ENCODE assay signal across 15 cellular contexts in the genomic region with DNA sequence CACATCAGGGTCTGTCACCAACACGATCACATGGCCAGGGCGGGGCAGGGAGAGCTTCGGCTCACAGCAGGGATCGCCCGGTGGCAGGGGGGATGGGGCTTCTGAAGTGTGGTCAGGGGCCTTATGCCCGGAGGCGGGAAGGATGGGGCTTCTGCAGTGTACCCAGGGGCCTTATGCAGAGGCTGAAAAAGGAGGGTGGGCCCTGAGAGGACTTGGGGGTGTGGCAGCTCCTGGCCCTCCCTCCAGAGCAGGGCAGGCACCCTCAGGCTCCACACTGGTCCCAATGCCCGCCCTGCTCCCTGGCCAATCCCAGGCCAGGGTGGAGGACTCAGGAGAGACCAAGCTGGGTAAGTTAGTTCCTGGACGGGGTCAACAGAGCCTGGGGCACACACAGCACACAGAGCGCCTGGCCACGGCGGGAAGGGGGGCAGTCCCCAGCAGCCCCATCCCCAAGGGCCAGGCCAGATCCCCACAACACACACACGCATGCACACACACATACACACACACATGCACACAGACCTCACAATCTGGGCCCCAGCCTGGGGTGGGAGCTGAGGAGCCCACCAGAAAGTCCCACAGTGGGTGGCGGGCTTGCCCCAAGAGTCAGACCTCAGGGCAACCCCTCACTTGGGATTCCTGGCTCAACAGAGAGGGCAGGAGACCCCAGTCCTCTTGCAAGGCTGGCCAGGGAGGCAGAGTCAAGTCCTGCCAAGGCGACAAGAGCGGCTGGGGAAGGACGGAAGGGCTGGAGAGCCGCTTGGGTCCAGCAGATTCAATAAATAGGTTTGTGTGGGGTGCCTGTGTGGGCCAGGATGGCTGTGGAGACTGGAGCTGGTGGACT. TPM values are rescaled to one million over a fixed set of nuclear protein-coding genes. Genes with fewer than 3 reads are reported as not detected.
DNase-seq lines count a peak whose midpoint lies in the region; ATAC-seq and TF ChIP-seq lines count a peak whose summit lies in the region.
"Had no signal": no experiment of that assay in that cellular context is flagged by ENCODE, and none has a peak within 500 bp of the region (broad histone marks: within the 10 kb centered on the region; RNA-seq: fewer than 3 reads in every experiment).

No MANE protein-coding gene starts in this region.

- H2AFZ ChIP-seq in neural progenitor cell (replicated peaks), result no peak overlapping the region

- no peaks in the 10 kb centered on the region for H3K27me3 Mint-ChIP-seq in activated CD8-positive, alpha-beta T cell treated with anti-CD3 and anti-CD28 coated beads, Interleukin-2, amount 10 ng/mL, durations not matched to agents 7 days and 5 days (ENCODE audit: low read depth)
- no peaks in the 10 kb centered on the region for H3K27me3 Mint-ChIP-seq in activated CD8-positive, alpha-beta T cell treated with anti-CD3 and anti-CD28 coated beads for 36 hours
- peaks cover 3% of the 10 kb centered on the region for H3K27me3 Mint-ChIP-seq in neural progenitor cell (ENCODE audit: insufficient read depth, low read depth)
- H3K27me3 Mint-ChIP-seq in stimulated activated memory B cell treated with anti-CD40 and anti-IgM and Interleukin-4, amounts not matched to agents 10 μg/mL and 1 μg/mL and 100 μg/mL, for 72 hours, result peaks cover 29% of the 10 kb centered on the region
- H3K27me3 Mint-ChIP-seq: activated CD4-positive, alpha-beta T cell treated with anti-CD3 and anti-CD28 coated beads, Interleukin-2, amount 10 ng/mL, durations not matched to agents 7 days and 5 days had no signal

- POLR2A ChIA-PET in activated CD8-positive, alpha-beta T cell treated with anti-CD3 and anti-CD28 coated beads, Interleukin-2, amount 10 ng/mL, durations not matched to agents 7 days and 5 days (lab: Charles Lee), result interaction anchor here (1.2 kb wide), 1 partner anchor 13 kb away, joined by 3 read pairs; no protein-coding TSS in a partner anchor
- POLR2A ChIA-PET in activated CD8-positive, alpha-beta T cell treated with anti-CD3 and anti-CD28 coated beads for 36 hours (lab: Charles Lee), result interaction anchor here (0.5 to 2.1 kb wide), 6 partner anchors 9 to 190 kb away, joined by 3 to 10 read pairs (median 3); a partner anchor contains a TSS

- H3K27ac ChIP-seq in neural progenitor cell, result no peak overlapping the region
- H3K27ac ChIP-seq: KMS-11, prostate gland had no signal

- in situ Hi-C loops in astrocyte of the spinal cord (cut with HindIII; ENCODE audit: low sequenced_read_pairs), result no loop called here

- no peaks in the 10 kb centered on the region for H3K9me3 ChIP-seq in neural progenitor cell (ENCODE audit: low read depth)
- H3K9me3 ChIP-seq: prostate gland had no signal

- no peaks in the 10 kb centered on the region for H3K27me3 ChIP-seq in neural progenitor cell

- H3K4me3 ChIP-seq in astrocyte of the spinal cord (ENCODE audit: low read depth, low read length) (no peak overlapping the region), neural progenitor cell (no peak overlapping the region)
- H3K4me3 ChIP-seq: prostate gland had no signal

- H3K36me3 ChIP-seq in neural progenitor cell, result no peaks in the 10 kb centered on the region
- H3K36me3 ChIP-seq: prostate gland had no signal

- no peak overlapping the region for H3K4me3 Mint-ChIP-seq in activated CD8-positive, alpha-beta T cell treated with anti-CD3 and anti-CD28 coated beads, Interleukin-2, amount 10 ng/mL, durations not matched to agents 7 days and 5 days
- no peak overlapping the region for H3K4me3 Mint-ChIP-seq in activated CD8-positive, alpha-beta T cell treated with anti-CD3 and anti-CD28 coated beads for 36 hours
- H3K4me3 Mint-ChIP-seq in neural progenitor cell, result peak overlapping the region; percentile 21
- H3K4me3 Mint-ChIP-seq in stimulated activated memory B cell treated with anti-CD40 and anti-IgM and Interleukin-4, amounts not matched to agents 10 μg/mL and 1 μg/mL and 100 μg/mL, for 72 hours, result no peak overlapping the region
- H3K4me3 Mint-ChIP-seq: activated CD4-positive, alpha-beta T cell treated with anti-CD3 and anti-CD28 coated beads, Interleukin-2, amount 10 ng/mL, durations not matched to agents 7 days and 5 days; memory B cell had no signal

- peak; percentile 21 for ATAC-seq in activated CD8-positive, alpha-beta T cell treated with anti-CD3 and anti-CD28 coated beads, Interleukin-2, amount 10 ng/mL, durations not matched to agents 7 days and 5 days
- ATAC-seq in activated CD8-positive, alpha-beta T cell treated with anti-CD3 and anti-CD28 coated beads for 36 hours, result no peak
- no peak for ATAC-seq in HG03139 (IDR thresholded peaks at IDR 0.05; ENCODE audit: unreplicated experiment)
- no peak for ATAC-seq in stimulated activated memory B cell treated with anti-CD40 and anti-IgM and Interleukin-4, amounts not matched to agents 10 μg/mL and 1 μg/mL and 100 μg/mL, for 72 hours
- no peak for ATAC-seq in HG03159 (IDR thresholded peaks at IDR 0.05; ENCODE audit: unreplicated experiment)

- H3F3A ChIP-seq in neural progenitor cell (ENCODE audit: low read depth), result peaks cover 26% of the 10 kb centered on the region

- TF ChIP-seq CTCF in activated CD8-positive, alpha-beta T cell treated with anti-CD3 and anti-CD28 coated beads for 36 hours (IDR thresholded peaks at IDR 0.05), result no peak
- TF ChIP-seq CTCF in astrocyte of the spinal cord (IDR thresholded peaks at IDR 0.05; ENCODE audit: low read depth, low read length) (no peak), neural progenitor cell (IDR thresholded peaks at IDR 0.05) (no peak)

- peak overlapping the region; percentile 54 for H3K4me2 ChIP-seq in neural progenitor cell
- H3K4me2 ChIP-seq: KMS-11 had no signal

- H4K20me1 ChIP-seq in neural progenitor cell (ENCODE audit: low read depth), result peaks cover 39% of the 10 kb centered on the region

- no peaks in the 10 kb centered on the region for H3K9me3 Mint-ChIP-seq in activated CD8-positive, alpha-beta T cell treated with anti-CD3 and anti-CD28 coated beads, Interleukin-2, amount 10 ng/mL, durations not matched to agents 7 days and 5 days (ENCODE audit: insufficient read depth)
- no peaks in the 10 kb centered on the region for H3K9me3 Mint-ChIP-seq in activated CD8-positive, alpha-beta T cell treated with anti-CD3 and anti-CD28 coated beads for 36 hours
- no peaks in the 10 kb centered on the region for H3K9me3 Mint-ChIP-seq in neural progenitor cell
- no peaks in the 10 kb centered on the region for H3K9me3 Mint-ChIP-seq in stimulated activated memory B cell treated with anti-CD40 and anti-IgM and Interleukin-4, amounts not matched to agents 10 μg/mL and 1 μg/mL and 100 μg/mL, for 72 hours
- H3K9me3 Mint-ChIP-seq: activated CD4-positive, alpha-beta T cell treated with anti-CD3 and anti-CD28 coated beads, Interleukin-2, amount 10 ng/mL, durations not matched to agents 7 days and 5 days; memory B cell had no signal

- intact Hi-C loops in activated CD8-positive, alpha-beta T cell treated with anti-CD3 and anti-CD28 coated beads for 36 hours (cut with micrococcal nuclease), result no loop called here

- CTCF ChIA-PET in activated CD8-positive, alpha-beta T cell treated with anti-CD3 and anti-CD28 coated beads, Interleukin-2, amount 10 ng/mL, durations not matched to agents 7 days and 5 days (lab: Charles Lee), result no interaction called here
- CTCF ChIA-PET in activated CD8-positive, alpha-beta T cell treated with anti-CD3 and anti-CD28 coated beads for 36 hours (lab: Charles Lee), result no interaction called here

- H3K9ac ChIP-seq in neural progenitor cell, result no peak overlapping the region
- H3K9ac ChIP-seq: KMS-11 had no signal

- no peak overlapping the region for H3K27ac Mint-ChIP-seq in activated CD8-positive, alpha-beta T cell treated with anti-CD3 and anti-CD28 coated beads, Interleukin-2, amount 10 ng/mL, durations not matched to agents 7 days and 5 days
- no peak overlapping the region for H3K27ac Mint-ChIP-seq in activated CD8-positive, alpha-beta T cell treated with anti-CD3 and anti-CD28 coated beads for 36 hours
- H3K27ac Mint-ChIP-seq in neural progenitor cell, result no peak overlapping the region
- no peak overlapping the region for H3K27ac Mint-ChIP-seq in stimulated activated memory B cell treated with anti-CD40 and anti-IgM and Interleukin-4, amounts not matched to agents 10 μg/mL and 1 μg/mL and 100 μg/mL, for 72 hours
- H3K27ac Mint-ChIP-seq: activated CD4-positive, alpha-beta T cell treated with anti-CD3 and anti-CD28 coated beads, Interleukin-2, amount 10 ng/mL, durations not matched to agents 7 days and 5 days; memory B cell had no signal

- peaks cover 3% of the 10 kb centered on the region for H3K79me2 ChIP-seq in neural progenitor cell (ENCODE audit: low read depth)

- DNase-seq in activated CD8-positive, alpha-beta T cell treated with anti-CD3 and anti-CD28 coated beads, Interleukin-2, amount 10 ng/mL, durations not matched to agents 7 days and 5 days, result no peak
- DNase-seq in activated CD8-positive, alpha-beta T cell treated with anti-CD3 and anti-CD28 coated beads for 36 hours, result no peak
- DNase-seq in NCI-H2227 (lab: John Stamatoyannopoulos, UW; ENCODE audit: unreplicated experiment), result peak; percentile 83
- DNase-seq in astrocyte of the spinal cord (ENCODE audit: low read depth, low spot score), result peak; percentile 32
- DNase-seq in neural progenitor cell (ENCODE audit: low spot score), result peak; percentile 63
- DNase-seq: activated naive CD4-positive, alpha-beta T cell treated with anti-CD3 and anti-CD28 coated beads, Interleukin-2, amount 50 U/mL, for 16 hours; GDM1; NCI-H446 had no signal

- peaks cover 23% of the 10 kb centered on the region for H3K4me1 Mint-ChIP-seq in activated CD8-positive, alpha-beta T cell treated with anti-CD3 and anti-CD28 coated beads, Interleukin-2, amount 10 ng/mL, durations not matched to agents 7 days and 5 days (ENCODE audit: low read depth)
- peaks cover 12% of the 10 kb centered on the region for H3K4me1 Mint-ChIP-seq in activated CD8-positive, alpha-beta T cell treated with anti-CD3 and anti-CD28 coated beads for 36 hours (ENCODE audit: low read depth)
- H3K4me1 Mint-ChIP-seq in neural progenitor cell, result peaks cover 8% of the 10 kb centered on the region
- H3K4me1 Mint-ChIP-seq in stimulated activated memory B cell treated with anti-CD40 and anti-IgM and Interleukin-4, amounts not matched to agents 10 μg/mL and 1 μg/mL and 100 μg/mL, for 72 hours, result peaks cover 14% of the 10 kb centered on the region

- peaks cover 16% of the 10 kb centered on the region for H3K36me3 Mint-ChIP-seq in activated CD8-positive, alpha-beta T cell treated with anti-CD3 and anti-CD28 coated beads, Interleukin-2, amount 10 ng/mL, durations not matched to agents 7 days and 5 days (ENCODE audit: low read depth)
- H3K36me3 Mint-ChIP-seq in activated CD8-positive, alpha-beta T cell treated with anti-CD3 and anti-CD28 coated beads for 36 hours (ENCODE audit: low read depth), result peaks cover 15% of the 10 kb centered on the region
- peaks cover 2% of the 10 kb centered on the region for H3K36me3 Mint-ChIP-seq in neural progenitor cell
- H3K36me3 Mint-ChIP-seq in stimulated activated memory B cell treated with anti-CD40 and anti-IgM and Interleukin-4, amounts not matched to agents 10 μg/mL and 1 μg/mL and 100 μg/mL, for 72 hours, result peaks cover 32% of the 10 kb centered on the region

- H3K4me1 ChIP-seq in neural progenitor cell, result peaks cover 23% of the 10 kb centered on the region

RNA-seq across cellular contexts. Expression of a gene that starts 1.1 kb away (rescaled TPM):
- 1 to 10 TPM in 1 of 2 experiments, under 1 TPM in 1; 0.61 to 1.9 TPM for total RNA-seq in activated CD8-positive, alpha-beta T cell treated with anti-CD3 and anti-CD28 coated beads, Interleukin-2, amount 10 ng/mL, durations not matched to agents 7 days and 5 days
- under 1 TPM; 0.20 to 0.25 TPM for total RNA-seq in activated CD8-positive, alpha-beta T cell treated with anti-CD3 and anti-CD28 coated beads for 36 hours
- total RNA-seq in neural progenitor cell (ENCODE audit: low replicate concordance), result 0.94 and 1.9 TPM in 2 replicates

RNA-seq across cellular contexts. Expression of a gene that starts 7.1 kb away (rescaled TPM):
- 10 to 100 TPM; 51.2 to 56.4 TPM for total RNA-seq in activated CD8-positive, alpha-beta T cell treated with anti-CD3 and anti-CD28 coated beads, Interleukin-2, amount 10 ng/mL, durations not matched to agents 7 days and 5 days
- total RNA-seq in activated CD8-positive, alpha-beta T cell treated with anti-CD3 and anti-CD28 coated beads for 36 hours, result 10 to 100 TPM; 33.3 to 36.7 TPM
- total RNA-seq in neural progenitor cell (ENCODE audit: low replicate concordance), result 11.0 and 38.4 TPM in 2 replicates

RNA-seq across cellular contexts. Expression of a gene that starts 13.7 kb away (rescaled TPM):
- 10 to 100 TPM; 52.1 to 63.2 TPM for total RNA-seq in activated CD8-positive, alpha-beta T cell treated with anti-CD3 and anti-CD28 coated beads, Interleukin-2, amount 10 ng/mL, durations not matched to agents 7 days and 5 days
- 10 to 100 TPM; 45.8 to 48.8 TPM for total RNA-seq in activated CD8-positive, alpha-beta T cell treated with anti-CD3 and anti-CD28 coated beads for 36 hours
- total RNA-seq in neural progenitor cell (ENCODE audit: low replicate concordance), result 24.1 and 52.9 TPM in 2 replicates

RNA-seq across cellular contexts. Expression of a gene that starts 14.1 kb away (rescaled TPM):
- total RNA-seq in activated CD8-positive, alpha-beta T cell treated with anti-CD3 and anti-CD28 coated beads, Interleukin-2, amount 10 ng/mL, durations not matched to agents 7 days and 5 days, result 10 to 100 TPM; 59.3 to 60.5 TPM
- total RNA-seq in activated CD8-positive, alpha-beta T cell treated with anti-CD3 and anti-CD28 coated beads for 36 hours, result 10 to 100 TPM; 29.9 to 30.6 TPM
- total RNA-seq in neural progenitor cell (ENCODE audit: low replicate concordance), result 4.8 and 34.6 TPM in 2 replicates

RNA-seq across cellular contexts. Expression of a gene that starts 18.8 kb away (rescaled TPM):
- total RNA-seq in activated CD8-positive, alpha-beta T cell treated with anti-CD3 and anti-CD28 coated beads, Interleukin-2, amount 10 ng/mL, durations not matched to agents 7 days and 5 days, result 1,000 to 10,000 TPM; 2,268 to 2,338 TPM
- 1,000 to 10,000 TPM; 3,638 to 3,686 TPM for total RNA-seq in activated CD8-positive, alpha-beta T cell treated with anti-CD3 and anti-CD28 coated beads for 36 hours
- total RNA-seq in neural progenitor cell (ENCODE audit: low replicate concordance), result 418 and 629 TPM in 2 replicates

Comparison
In these comparisons a context has a peak if more than half of its experiments do, and no peak if none do; other contexts are left out.
1. DNase-seq: peak in NCI-H2227 (single experiment), astrocyte of the spinal cord (single experiment) and neural progenitor cell (single experiment); none in activated CD8-positive, alpha-beta T cell treated with anti-CD3 and anti-CD28 coated beads, Interleukin-2, amount 10 ng/mL, durations not matched to agents 7 days and 5 days (single experiment) and activated CD8-positive, alpha-beta T cell treated with anti-CD3 and anti-CD28 coated beads for 36 hours (single experiment).